ENCODE assay signal across 10 cellular contexts in the genomic region with DNA sequence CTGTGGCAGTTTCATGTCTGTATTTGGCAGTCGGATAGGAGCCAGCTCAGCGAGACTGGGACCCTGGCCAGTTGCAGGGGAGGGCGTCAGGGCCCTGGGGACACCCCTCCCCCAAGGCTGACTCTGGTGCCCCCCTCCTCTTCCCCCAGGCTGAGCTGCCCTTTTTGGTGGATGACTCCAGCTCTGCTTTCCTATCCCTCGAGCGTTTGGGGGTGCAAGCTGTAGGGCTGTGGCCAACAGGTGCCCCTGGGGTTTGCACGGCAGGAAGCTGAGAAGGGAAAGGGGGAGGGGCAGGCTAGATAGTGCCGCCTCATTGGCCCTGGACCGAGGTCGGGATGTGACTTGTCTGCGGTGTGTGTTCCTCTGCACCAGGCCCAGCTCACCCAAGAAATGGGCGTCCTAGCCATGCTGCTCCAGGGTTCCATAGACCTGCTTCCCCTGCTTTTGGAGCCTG. TPM values are rescaled to one million over a fixed set of nuclear protein-coding genes. Genes with fewer than 3 reads are reported as not detected.
A peak's percentile ranks its signal among the peaks of the same experiment; 100 is the strongest.
DNase-seq lines count a peak whose midpoint lies in the region; ATAC-seq and TF ChIP-seq lines count a peak whose summit lies in the region.
"Had no signal": no experiment of that assay in that cellular context is flagged by ENCODE, and none has a peak within 500 bp of the region (broad histone marks: within the 10 kb centered on the region; RNA-seq: fewer than 3 reads in every experiment).

No MANE protein-coding gene starts in this region.

- no peak overlapping the region for H3K9ac ChIP-seq in MM.1S (ENCODE audit: low read length)

- peaks cover 38% of the 10 kb centered on the region for H3K4me1 Mint-ChIP-seq in GM23338

- no peak overlapping the region for H3K27ac Mint-ChIP-seq in GM23338

- peak overlapping the region; percentile 19; the same call in 2 of the 3 replicates for H3K4me3 Mint-ChIP-seq in GM23338

- H3K36me3 Mint-ChIP-seq in GM23338 (ENCODE audit: low read depth): peaks cover 11% of the 10 kb centered on the region

- TF ChIP-seq POLR2A in gastroesophageal sphincter (IDR thresholded peaks at IDR 0.05): no peak
- TF ChIP-seq POLR2A in sigmoid colon (IDR thresholded peaks at IDR 0.05): no peak

- TF ChIP-seq EP300 in gastroesophageal sphincter (IDR thresholded peaks at IDR 0.05) (no peak), sigmoid colon (IDR thresholded peaks at IDR 0.05) (peak in 1 of 4 donors; percentile 47)

- H3K79me2 ChIP-seq in GM23338 (replicated peaks; ENCODE audit: insufficient read depth): no peaks in the 10 kb centered on the region
- H3K79me2 ChIP-seq in MM.1S (ENCODE audit: low read length): no peaks in the 10 kb centered on the region

- H3K4me1 ChIP-seq in GM23338 (ENCODE audit: insufficient read depth): peaks cover 24% of the 10 kb centered on the region
- peaks cover 7 to 100% (median 23%) of the 10 kb centered on the region in 3 donors for H3K4me1 ChIP-seq in gastroesophageal sphincter
- peaks cover 0 to 98% (median 91%) of the 10 kb centered on the region in 4 donors for H3K4me1 ChIP-seq in sigmoid colon
- no peaks in the 10 kb centered on the region for H3K4me1 ChIP-seq in MM.1S (ENCODE audit: low read length)

- H3K27me3 ChIP-seq in GM23338 (ENCODE audit: insufficient read depth): no peaks in the 10 kb centered on the region
- H3K27me3 ChIP-seq in gastroesophageal sphincter: no peaks in the 10 kb centered on the region
- no peaks in the 10 kb centered on the region for H3K27me3 ChIP-seq in sigmoid colon
- H3K27me3 ChIP-seq in MM.1S (replicated peaks; ENCODE audit: insufficient read depth, low read length): peaks cover 14% of the 10 kb centered on the region

- H3K9me3 Mint-ChIP-seq in GM23338: no peaks in the 10 kb centered on the region

- peak overlapping the region; percentile 69 for H3K4me2 ChIP-seq in GM23338
- H3K4me2 ChIP-seq in MM.1S (ENCODE audit: low read depth, low read length): no peak overlapping the region

- H3K9me3 ChIP-seq in gastroesophageal sphincter (no peaks in the 10 kb centered on the region), sigmoid colon (no peaks in the 10 kb centered on the region), MM.1S (replicated peaks; ENCODE audit: insufficient read depth, low read length) (no peaks in the 10 kb centered on the region)

- H3K4me3 ChIP-seq in GM23338: 0 out of 2 replicates have a peak overlapping the region, but pooled peaks have one; percentile 26
- peak overlapping the region; percentile 10 to 40 for H3K4me3 ChIP-seq in gastroesophageal sphincter
- H3K4me3 ChIP-seq in sigmoid colon: peak overlapping the region; percentile 4 to 46 (median 38)
- no peak overlapping the region for H3K4me3 ChIP-seq in MM.1S (ENCODE audit: low read length)

- no peaks in the 10 kb centered on the region for H3K36me3 ChIP-seq in GM23338 (ENCODE audit: insufficient read depth)
- peaks cover 0 to 44% of the 10 kb centered on the region in 2 donors for H3K36me3 ChIP-seq in gastroesophageal sphincter
- H3K36me3 ChIP-seq in sigmoid colon: peaks cover 0 to 60% (median 27%) of the 10 kb centered on the region in 4 donors
- H3K36me3 ChIP-seq in MM.1S (replicated peaks; ENCODE audit: insufficient read depth, low read length): no peaks in the 10 kb centered on the region

- intact Hi-C loops in sigmoid colon (cut with DNase I): loop anchor here (2.0 kb wide), 1 partner anchor 36 kb away; a partner anchor contains a TSS

- WGBS in gastroesophageal sphincter (ENCODE audit: low coverage in 1 of 2), 2 donors: 8% methylated on average over 8 of the region's 11 CpGs; no CpG with 5 or more reads in 1 of the 2 donors
- 33 to 56% methylated on average over 11 of the region's 11 CpGs for WGBS in sigmoid colon, 2 donors

- H3K27ac ChIP-seq in GM23338 (ENCODE audit: low read depth) (no peak overlapping the region), gastroesophageal sphincter (peak overlapping the region; percentile 93 to 97 (median 96)), sigmoid colon (peak overlapping the region; percentile 96 to 99 (median 99)), MM.1S (ENCODE audit: low read length) (no peak overlapping the region)
- H3K27ac ChIP-seq: VCaP had no signal

- TF ChIP-seq CTCF in GM23338 (conservative IDR thresholded peaks at IDR 0.05; ENCODE audit: low read depth in 2 of 2) (no peak), gastroesophageal sphincter (IDR thresholded peaks at IDR 0.05) (no peak), sigmoid colon (IDR thresholded peaks at IDR 0.05) (no peak), MM.1S (IDR thresholded peaks at IDR 0.05; ENCODE audit: low read length) (no peak)

- H2AFZ ChIP-seq in GM23338: no peak overlapping the region
- no peak overlapping the region for H2AFZ ChIP-seq in MM.1S (ENCODE audit: low read length)

- H4K20me1 ChIP-seq in GM23338 (replicated peaks; ENCODE audit: insufficient read depth) (no peaks in the 10 kb centered on the region), MM.1S (ENCODE audit: insufficient read depth, low read length) (no peaks in the 10 kb centered on the region)

- DNase-seq in GM23338 (ENCODE audit: low spot score) (peak; percentile 61), SK-N-DZ (ENCODE audit: low spot score) (peak; percentile 49), sigmoid colon (peak; percentile 89), NCI-H2029 (lab: John Stamatoyannopoulos, UW) (no peak), MM.1S (no peak)
- DNase-seq: stimulated activated naive CD4-positive, alpha-beta T cell treated with Interleukin-2 at 50 U/mL for 16 hours had no signal

- H3F3A ChIP-seq in GM23338 (replicated peaks; ENCODE audit: low read depth): peaks cover 4% of the 10 kb centered on the region; the same call in 1 of the 2 replicates
- H3F3A ChIP-seq in MM.1S (ENCODE audit: insufficient read depth, low read length): no peaks in the 10 kb centered on the region

- H3K27me3 Mint-ChIP-seq in GM23338 (ENCODE audit: insufficient read depth, low read depth, poor library complexity): peaks cover 21% of the 10 kb centered on the region

- no peaks in the 10 kb centered on the region for H3K9me2 ChIP-seq in GM23338 (ENCODE audit: insufficient read depth)
- no peaks in the 10 kb centered on the region for H3K9me2 ChIP-seq in MM.1S (replicated peaks; ENCODE audit: insufficient read depth, low read length)

- ATAC-seq in GM23338 (peak; percentile 42), gastroesophageal sphincter (peak; percentile 56), GM21447 (IDR thresholded peaks at IDR 0.05; ENCODE audit: unreplicated experiment) (no peak), GM18858 (IDR thresholded peaks at IDR 0.05; ENCODE audit: unreplicated experiment) (no peak)

RNA-seq across cellular contexts. Expression of a gene that starts 26.4 kb away (rescaled TPM):
- 32.4 and 32.6 TPM in 2 replicates for total RNA-seq in GM23338 (2014; rRNA removed; shearing (Covaris generic))
- polyA plus RNA-seq in GM23338 (2016; fragmentation: Nextera tagmentation; extraction: Ambion mirVana) (12.6 and 12.9 TPM in 2 replicates), sigmoid colon (10 to 100 TPM in 2 of 3 donors, 1 to 10 TPM in 1; 6.0 to 25.4 (median 13.4) TPM)
- 26.0 and 31.5 TPM in 2 replicates for polyA plus RNA-seq in SK-N-DZ (2014; cell fraction: cytosol; rRNA removed)
- polyA plus RNA-seq in SK-N-DZ (2014; cell fraction: nucleus; rRNA removed): 59.5 and 81.6 TPM in 2 replicates
- total RNA-seq in gastroesophageal sphincter (100 to 1,000 TPM in 3 of 4 donors, 10 to 100 TPM in 1; 90.2 to 307 (median 214) TPM), sigmoid colon (100 to 1,000 TPM; 123 to 321 (median 194) TPM)

RNA-seq across cellular contexts. Expression of a gene that starts 37.6 kb away (rescaled TPM):
- 33.8 and 37.3 TPM in 2 replicates for total RNA-seq in GM23338 (2014; rRNA removed; shearing (Covaris generic))
- 25.2 and 27.0 TPM in 2 replicates for polyA plus RNA-seq in GM23338 (2016; fragmentation: Nextera tagmentation; extraction: Ambion mirVana)
- 37.1 and 42.5 TPM in 2 replicates for polyA plus RNA-seq in SK-N-DZ (2014; cell fraction: cytosol; rRNA removed)
- 69.3 and 75.5 TPM in 2 replicates for polyA plus RNA-seq in SK-N-DZ (2014; cell fraction: nucleus; rRNA removed)
- 10 to 100 TPM; 11.3 to 26.4 (median 14.2) TPM for total RNA-seq in gastroesophageal sphincter
- total RNA-seq in sigmoid colon: 10 to 100 TPM; 13.9 to 24.7 (median 21.3) TPM
- 10 to 100 TPM; 42.6 to 52.8 (median 44.2) TPM for polyA plus RNA-seq in sigmoid colon

RNA-seq across cellular contexts. Expression of a gene that starts 42.9 kb away (rescaled TPM):
- total RNA-seq in GM23338 (2014; rRNA removed; shearing (Covaris generic)): 2.0 and 6.1 TPM in 2 replicates
- polyA plus RNA-seq in GM23338 (2016; fragmentation: Nextera tagmentation; extraction: Ambion mirVana) (1.0 and 1.3 TPM in 2 replicates), sigmoid colon (100 to 1,000 TPM in 2 of 3 donors, 10 to 100 TPM in 1; 35.1 to 264 (median 162) TPM)
- 0.07 and 3.0 TPM in 2 replicates for polyA plus RNA-seq in SK-N-DZ (2014; cell fraction: cytosol; rRNA removed)
- polyA plus RNA-seq in SK-N-DZ (2014; cell fraction: nucleus; rRNA removed): 0.29 TPM in 1 of 2 replicates, not detected in the other
- total RNA-seq in gastroesophageal sphincter (over 10,000 TPM; 10,852 to 31,720 (median 15,007) TPM), sigmoid colon (over 10,000 TPM in 3 of 4 donors, 1,000 to 10,000 TPM in 1; 7,366 to 30,562 (median 13,340) TPM)

RNA-seq across cellular contexts. Expression of a gene that starts 53.2 kb away (rescaled TPM):
- total RNA-seq in GM23338 (2014; rRNA removed; shearing (Covaris generic)): 3.6 TPM in 1 of 2 replicates, not detected in the other
- polyA plus RNA-seq in GM23338 (2016; fragmentation: Nextera tagmentation; extraction: Ambion mirVana) (0.13 and 0.40 TPM in 2 replicates), sigmoid colon (under 1 TPM in 1 of 3 donors, not detected in 2; 0.07 TPM)
- 1.8 and 2.4 TPM in 2 replicates for polyA plus RNA-seq in SK-N-DZ (2014; cell fraction: cytosol; rRNA removed)
- polyA plus RNA-seq in SK-N-DZ (2014; cell fraction: nucleus; rRNA removed): 4.6 and 8.0 TPM in 2 replicates
- total RNA-seq in gastroesophageal sphincter (under 1 TPM in 1 of 4 donors, not detected in 3; 0.16 TPM), sigmoid colon (under 1 TPM in 1 of 4 donors, not detected in 3; under 0.01 TPM)

Comparison
In these comparisons a context has a peak if more than half of its experiments do, and no peak if none do; other contexts are left out.
1. ATAC-seq: peak in GM23338 (single experiment) and gastroesophageal sphincter (single experiment); none in GM21447 (single experiment) and GM18858 (single experiment).
2. DNase-seq: peak in GM23338 (single experiment), SK-N-DZ (single experiment) and sigmoid colon (single experiment); none in NCI-H2029 (single experiment) and MM.1S (single experiment).
3. H3K27ac ChIP-seq: peak in gastroesophageal sphincter (4 of 4) and sigmoid colon (4 of 4); none in GM23338 (single experiment) and MM.1S (single experiment).
4. RNA of a gene that starts 42.9 kb away (total RNA-seq): 10,852 to 31,720 TPM in gastroesophageal sphincter and 7,366 to 30,562 TPM in sigmoid colon; 2.0 to 6.1 TPM in GM23338; every median in the first group is over 1,000 times any median in the second.